ENCODE assay signal across 18 cellular contexts in genomic region chr9:91345978-91346377, GRCh38. TPM values are rescaled to one million over a fixed set of nuclear protein-coding genes. Genes with fewer than 3 reads are reported as not detected.
A peak's percentile ranks its signal among the peaks of the same experiment; 100 is the strongest.
DNase-seq lines count a peak whose midpoint lies in the region; ATAC-seq, FAIRE-seq and TF ChIP-seq lines count a peak whose summit lies in the region.
"Had no signal": no experiment of that assay in that cellular context is flagged by ENCODE, and none has a peak within 500 bp of the region (broad histone marks: within the 10 kb centered on the region; RNA-seq: fewer than 3 reads in every experiment).

No MANE protein-coding gene starts in this region.

- POLR2A ChIA-PET in H1 (lab: Charles Lee; ENCODE audit: partially characterized antibody) = interaction anchor here (1.0 to 2.5 kb wide), 3 partner anchors 11 to 15 kb away, joined by 3 to 30 read pairs (median 3); no protein-coding TSS in a partner anchor

- H2BK12ac ChIP-seq in H1 (ENCODE audit: low read depth, low read length) = no peak overlapping the region

- H3K79me1 ChIP-seq in H1 (ENCODE audit: low read depth, low read length) = no peaks in the 10 kb centered on the region

- H3K36me3 Mint-ChIP-seq in stimulated activated memory B cell treated with anti-CD40 and anti-IgM and Interleukin-4, amounts not matched to agents 10 μg/mL and 1 μg/mL and 100 μg/mL, for 72 hours = peaks cover 65% of the 10 kb centered on the region
- peaks cover 49% of the 10 kb centered on the region for H3K36me3 Mint-ChIP-seq in nephron progenitor cell (ENCODE audit: low read depth)

- peak overlapping the region; percentile 51 for H3K27ac Mint-ChIP-seq in stimulated activated memory B cell treated with anti-CD40 and anti-IgM and Interleukin-4, amounts not matched to agents 10 μg/mL and 1 μg/mL and 100 μg/mL, for 72 hours
- no peak overlapping the region for H3K27ac Mint-ChIP-seq in nephron progenitor cell
- H3K27ac Mint-ChIP-seq: CD4-positive, alpha-beta memory T cell had no signal

- H3K27ac ChIP-seq in HUES48 (ENCODE audit: low read depth, low read length) (peak overlapping the region; percentile 17), H1 (ENCODE audit: low read depth, low read length) (no peak overlapping the region)

- peaks cover 0 to 2% of the 10 kb centered on the region in 2 experiments for H4K20me1 ChIP-seq in H1 (replicated peaks in 1 of 2; ENCODE audit: control insufficient read depth in 1 of 2, insufficient read depth in 2 of 2, low read length in 2 of 2)

- H3K18ac ChIP-seq in H1 (ENCODE audit: extremely low read depth, low read length) = no peak overlapping the region

- H3K9ac ChIP-seq in HUES48 (ENCODE audit: low read depth, low read length) (no peak overlapping the region), H1 (replicated peaks in 1 of 4; ENCODE audit: extremely low read depth in 1 of 4, low read depth in 3 of 4, low read length in 3 of 4) (no peak overlapping the region)

- H2BK120ac ChIP-seq in H1 (replicated peaks; ENCODE audit: low read depth, low read length) = no peak overlapping the region

- no peak for TF ChIP-seq POLR2A in H1 (IDR thresholded peaks at IDR 0.05; ENCODE audit: control extremely low read depth in 1 of 2, low read depth in 2 of 2, low read length in 2 of 2)

- peak overlapping the region; percentile 10 to 12; a peak in 1 of 4 replicates for H3K4me2 ChIP-seq in H1 (ENCODE audit: insufficient read depth in 1 of 2, low read depth in 2 of 2, low read length in 2 of 2)

- 79% methylated on average over 4 of the region's 4 CpGs; no CpG with 5 or more reads in 1 of the 2 experiments for WGBS in H1 (ENCODE audit: extremely low coverage in 1 of 2, insufficient coverage in 1 of 2, insufficient read length in 1 of 2, insufficient replicate concordance in 2 of 2, low coverage in 1 of 2, low lambda C conversion rate in 2 of 2, missing lambda C conversion rate in 1 of 2), 2 experiments

- no peaks in the 10 kb centered on the region for H3K9me3 ChIP-seq in HUES48 (ENCODE audit: control insufficient read depth, insufficient read depth, low read length)
- no peaks in the 10 kb centered on the region; a peak in 1 of 4 replicates for H3K9me3 ChIP-seq in H1 (ENCODE audit: insufficient read depth in 2 of 2, low read depth in 1 of 2, low read length in 1 of 2)

- TF ChIP-seq RAD21 in H1 (IDR thresholded peaks at IDR 0.05 in 1 of 2, conservative IDR thresholded peaks at IDR 0.05 in 1 of 2; ENCODE audit: low read depth in 2 of 2, low read length in 2 of 2) = no peak

- TF ChIP-seq CTCF in H1 (IDR thresholded peaks at IDR 0.05; ENCODE audit: control extremely low read depth in 1 of 3, insufficient read depth in 1 of 3, low read depth in 1 of 3, low read length in 3 of 3) (no peak), nephron progenitor cell (IDR thresholded peaks at IDR 0.05) (no peak)

- H2BK15ac ChIP-seq in H1 (ENCODE audit: low read length) = no peak overlapping the region

- H2AFZ ChIP-seq in H1 (ENCODE audit: low read length) = no peak overlapping the region

- peaks cover 0 to 67% of the 10 kb centered on the region in 2 experiments; a peak in 3 of 4 replicates for H3K79me2 ChIP-seq in H1 (ENCODE audit: control insufficient read depth in 1 of 2, insufficient read depth in 2 of 2, low read length in 2 of 2)

- H3K27me3 Mint-ChIP-seq in stimulated activated memory B cell treated with anti-CD40 and anti-IgM and Interleukin-4, amounts not matched to agents 10 μg/mL and 1 μg/mL and 100 μg/mL, for 72 hours = no peaks in the 10 kb centered on the region
- no peaks in the 10 kb centered on the region for H3K27me3 Mint-ChIP-seq in nephron progenitor cell (ENCODE audit: low read depth, poor library complexity)
- H3K27me3 Mint-ChIP-seq: CD4-positive, alpha-beta memory T cell had no signal

- H2AK5ac ChIP-seq in H1 (ENCODE audit: low read depth, low read length) = no peak overlapping the region

- no peak overlapping the region for H3K14ac ChIP-seq in H1 (ENCODE audit: insufficient read length)

- no peak overlapping the region for H3K4ac ChIP-seq in H1 (replicated peaks; ENCODE audit: insufficient read length, low read depth, low read length)

- no peak for ATAC-seq in stimulated activated memory B cell treated with anti-CD40 and anti-IgM and Interleukin-4, amounts not matched to agents 10 μg/mL and 1 μg/mL and 100 μg/mL, for 72 hours

- H3K4me1 Mint-ChIP-seq in stimulated activated memory B cell treated with anti-CD40 and anti-IgM and Interleukin-4, amounts not matched to agents 10 μg/mL and 1 μg/mL and 100 μg/mL, for 72 hours = peaks cover 59% of the 10 kb centered on the region
- H3K4me1 Mint-ChIP-seq in nephron progenitor cell = peaks cover 6% of the 10 kb centered on the region

- no peak overlapping the region for H4K91ac ChIP-seq in H1 (replicated peaks; ENCODE audit: insufficient read length, low read length)

- no peak overlapping the region for H4K5ac ChIP-seq in H1 (ENCODE audit: insufficient read length, low read depth, low read length)

- no peak overlapping the region for H3K56ac ChIP-seq in H1 (replicated peaks; ENCODE audit: insufficient read length, low read depth, low read length)

- FAIRE-seq in H1 (lab: Jason Lieb, UNC) (no peak), frontal cortex (lab: Jason Lieb, UNC) (no peak)
- FAIRE-seq: GM12891, GM18507 had no signal

- H4K8ac ChIP-seq in H1 (ENCODE audit: extremely low read depth, insufficient read depth, low read length) = no peak overlapping the region

- no peak overlapping the region for H2BK20ac ChIP-seq in H1 (ENCODE audit: low read length)

- no peak for TF ChIP-seq EP300 in H1 (IDR thresholded peaks at IDR 0.05; ENCODE audit: borderline replicate concordance in 1 of 2, low read depth in 2 of 2, low read length in 2 of 2)

- no peak overlapping the region for H2BK5ac ChIP-seq in H1 (ENCODE audit: low read depth, low read length)

- DNase-seq in H1 (ENCODE audit: low read depth in 1 of 2, low spot score in 2 of 2) (no peak), nephron progenitor cell (no peak), frontal cortex (ENCODE audit: low spot score in 2 of 2) (no peak), NCI-H226 (no peak)
- DNase-seq: C1 segment of cervical spinal cord; Calu3; CD4-positive, alpha-beta memory T cell; COR-L47; DMS79; EL; GF-D8; GOT3; H7; HCEC 1CT had no signal

- H3K23ac ChIP-seq in H1 (ENCODE audit: insufficient read length) = no peak overlapping the region

- H3K4me1 ChIP-seq in HUES48 (ENCODE audit: control insufficient read depth, insufficient read depth, low read length) (peaks cover 36% of the 10 kb centered on the region), H1 (replicated peaks in 1 of 4; ENCODE audit: control insufficient read depth in 3 of 4, insufficient read depth in 4 of 4, low read length in 3 of 4) (peaks cover 3 to 14% (median 9%) of the 10 kb centered on the region in 4 experiments)

- CTCF ChIA-PET in H1 (lab: Charles Lee; ENCODE audit: partially characterized antibody) = interaction anchor here (0.7 to 2.0 kb wide), 5 partner anchors 10 to 182 kb away, joined by 3 to 7 read pairs (median 4); no protein-coding TSS in a partner anchor

- H3K23me2 ChIP-seq in H1 (ENCODE audit: low read depth, low read length) = no peaks in the 10 kb centered on the region

- H3K27me3 ChIP-seq in HUES48 (ENCODE audit: control insufficient read depth, insufficient read depth, low read length) = no peaks in the 10 kb centered on the region
- H3K27me3 ChIP-seq in H1 (replicated peaks in 1 of 4; ENCODE audit: control insufficient read depth in 3 of 4, extremely low read depth in 1 of 4, insufficient read depth in 3 of 4, low read length in 3 of 4) = no peaks in the 10 kb centered on the region

- H3K9me3 Mint-ChIP-seq in stimulated activated memory B cell treated with anti-CD40 and anti-IgM and Interleukin-4, amounts not matched to agents 10 μg/mL and 1 μg/mL and 100 μg/mL, for 72 hours = peaks cover 6% of the 10 kb centered on the region
- H3K9me3 Mint-ChIP-seq in nephron progenitor cell = peaks cover 19% of the 10 kb centered on the region

- H3K4me3 ChIP-seq in HUES48 (ENCODE audit: low read depth, low read length) (no peak overlapping the region), H1 (ENCODE audit: extremely low read depth in 1 of 4, insufficient read depth in 2 of 4, low read depth in 3 of 4, low read length in 4 of 4) (no peak overlapping the region)

- H3K36me3 ChIP-seq in HUES48 (ENCODE audit: control insufficient read depth, insufficient read depth, low read length) (peaks cover 32% of the 10 kb centered on the region), H1 (ENCODE audit: control insufficient read depth in 2 of 4, insufficient read depth in 4 of 4, low read length in 3 of 4) (peaks cover 0 to 28% (median 10%) of the 10 kb centered on the region in 4 experiments; a peak in 5 of 8 replicates)

- no peak overlapping the region for H3K4me3 Mint-ChIP-seq in stimulated activated memory B cell treated with anti-CD40 and anti-IgM and Interleukin-4, amounts not matched to agents 10 μg/mL and 1 μg/mL and 100 μg/mL, for 72 hours
- H3K4me3 Mint-ChIP-seq in nephron progenitor cell = no peak overlapping the region
- H3K4me3 Mint-ChIP-seq: CD4-positive, alpha-beta memory T cell had no signal

TF ChIP-seq in H1, 55 proteins besides CTCF, POLR2A, EP300 and RAD21:
- TF ChIP-seq POLR2AphosphoS5 (IDR thresholded peaks at IDR 0.05; ENCODE audit: low read depth, low read length) = no peak
- no peak for TF ChIP-seq RBBP5 (IDR thresholded peaks at IDR 0.05; ENCODE audit: borderline replicate concordance, low read depth, low read length)
- no peak for TF ChIP-seq RXRA (IDR thresholded peaks at IDR 0.05; ENCODE audit: insufficient read depth, low read depth, low read length)
TF ChIP-seq in H1: peak in this region for 0.

RNA-seq across cellular contexts. Expression of gene AUH, which starts 15.7 kb away (rescaled TPM):
- 21.9 and 22.1 TPM in 2 replicates for total RNA-seq in H1 (2021; fragmentation: NEBNext Ultra II Directional; extraction: Animal tissue kit (Norgen Biotek cat#: 25700))
- polyA plus RNA-seq in H1 (2011; rRNA removed) = 5.8 and 6.2 TPM in 2 replicates
- polyA plus RNA-seq in H1 (2011; cell fraction: cytosol; rRNA removed) = 13.9 TPM
- polyA plus RNA-seq in H1 (2011; cell fraction: nucleus; rRNA removed) = 15.6 TPM
- 12.5 to 22.2 TPM (median 14.3 TPM) in 4 replicates for polyA plus RNA-seq in H1 (2012, experiment 1 of 2)
- polyA plus RNA-seq in H1 (2012, experiment 2 of 2) = 3.0 TPM
- 12.1 TPM for polyA plus RNA-seq in H1 (2013, experiment 1 of 2)
- polyA plus RNA-seq in H1 (2013, experiment 2 of 2) = 11.0 TPM
- 4.2 and 4.6 TPM in 2 replicates for polyA minus RNA-seq in H1 (2011; rRNA and poly(A)+ RNA removed)
- polyA minus RNA-seq in H1 (2011; cell fraction: cytosol; rRNA and poly(A)+ RNA removed) = 7.5 TPM
- polyA minus RNA-seq in H1 (2011; cell fraction: nucleus; rRNA and poly(A)+ RNA removed) = 29.9 TPM
- 20.0 TPM for total RNA-seq in frontal cortex
